8 cellular contexts compared by ENCODE assay signal in the genomic region with DNA sequence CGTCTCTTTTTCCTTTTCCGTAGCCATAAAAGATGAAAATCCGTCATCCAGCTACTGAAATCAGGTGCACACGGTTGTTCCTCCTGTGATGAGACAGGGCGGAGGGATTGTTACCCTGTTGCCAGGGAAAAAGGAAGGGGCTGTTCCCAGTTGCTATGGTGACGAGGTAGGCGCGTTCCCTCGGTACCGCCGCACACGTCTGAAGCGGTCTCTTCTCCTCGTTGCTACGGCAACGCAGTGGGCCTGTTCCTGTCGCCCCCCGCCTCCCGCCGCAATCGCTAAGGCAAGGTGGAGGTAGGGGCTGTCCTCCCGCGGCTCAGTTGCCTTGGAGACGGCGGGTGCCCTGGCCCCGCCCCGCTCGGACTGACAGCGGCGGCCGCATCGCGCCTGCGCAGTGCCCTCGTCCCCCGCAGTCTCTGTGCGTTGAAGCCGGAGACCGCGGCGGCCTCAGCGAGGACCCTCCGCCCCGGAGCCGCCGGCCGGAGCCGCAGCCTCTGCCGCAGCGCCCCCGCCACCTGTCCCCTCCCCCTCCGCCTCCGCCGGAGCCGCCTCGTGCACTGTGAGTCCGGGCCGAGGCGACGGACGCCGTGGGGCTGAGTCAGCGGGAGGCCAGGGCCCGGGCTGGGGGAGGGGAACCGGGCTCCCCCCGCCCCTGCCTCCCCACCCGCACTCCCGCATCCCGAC. TPM values are rescaled to one million over a fixed set of nuclear protein-coding genes. Genes with fewer than 3 reads are reported as not detected.
A peak's percentile ranks its signal among the peaks of the same experiment; 100 is the strongest.
DNase-seq lines count a peak whose midpoint lies in the region; ATAC-seq and TF ChIP-seq lines count a peak whose summit lies in the region.

A gene (plus strand): TSS at position 394 of the 684 bp plus-strand sequence. CDS start 51,582 bp downstream, outside the sequence.

- H3K4me1 ChIP-seq in H9 (ENCODE audit: insufficient read depth, low read length) (peaks cover 7% of the 10 kb centered on the region), neutrophil (ENCODE audit: control insufficient read depth in 1 of 2, insufficient read depth in 1 of 2, low read depth in 1 of 2, low read length in 1 of 2) (peaks cover 14 to 15% of the 10 kb centered on the region in 2 experiments)

- H3K14ac ChIP-seq in H9 (ENCODE audit: insufficient read depth, low read length): no peak within 1 kb of the TSS

- H4K8ac ChIP-seq in H9 (replicated peaks; ENCODE audit: insufficient read length, low read depth, low read length): no peak within 1 kb of the TSS

- WGBS in H9 (ENCODE audit: extremely low coverage, insufficient read length, low lambda C conversion rate): no CpG with 5 or more reads among the region's 69 CpGs

- no peak within 1 kb of the TSS for H4K5ac ChIP-seq in H9 (ENCODE audit: insufficient read length, low read depth, low read length)

- H2BK120ac ChIP-seq in H9 (ENCODE audit: low read depth, low read length, poor library complexity, severe bottlenecking): no peak within 1 kb of the TSS

- H3K4me3 ChIP-seq in neutrophil (ENCODE audit: low read depth in 1 of 2, low read length in 1 of 2): peak within 1 kb of the TSS; percentile 87 to 89

- no peaks in the 10 kb centered on the region for H3K79me1 ChIP-seq in H9 (ENCODE audit: insufficient read depth, low read depth, low read length, poor library complexity, severe bottlenecking)

- no peak within 1 kb of the TSS for H3T11ph ChIP-seq in H9 (ENCODE audit: low read length)

- H3K4ac ChIP-seq in H9 (ENCODE audit: low read depth, low read length): no peak within 1 kb of the TSS

- H3K27ac ChIP-seq in H9 (ENCODE audit: insufficient read length, low read depth, low read length) (no peak within 1 kb of the TSS), neutrophil (peak within 1 kb of the TSS; percentile 65)

- no peak within 1 kb of the TSS for H3K56ac ChIP-seq in H9 (ENCODE audit: insufficient read length, low read depth, low read length)

- peak; percentile 91 to 93 for ATAC-seq in activated naive CD4-positive, alpha-beta T cell treated with anti-CD3 and anti-CD28 coated beads, Interleukin-2, amount 50 U/mL, for 72 hours

- no peak within 1 kb of the TSS for H3K9ac ChIP-seq in H9 (ENCODE audit: extremely low read depth, insufficient read length, low read length)

- TF ChIP-seq CTCF in H9 (conservative IDR thresholded peaks at IDR 0.05) (no peak), neutrophil (IDR thresholded peaks at IDR 0.05) (peak; percentile 13), subcutaneous adipose tissue (IDR thresholded peaks at IDR 0.05; ENCODE audit: low read depth) (no peak)

- peak within 1 kb of the TSS; percentile 84 to 95 for H3K4me3 Mint-ChIP-seq in H9

- H3K79me2 ChIP-seq in H9 (ENCODE audit: insufficient read depth, low read length): no peaks in the 10 kb centered on the region

- no peak within 1 kb of the TSS for H2AK5ac ChIP-seq in H9 (ENCODE audit: insufficient read length, low read length)

- peaks cover 20 to 31% of the 10 kb centered on the region in 2 experiments for H3K4me1 Mint-ChIP-seq in H9

- H2BK20ac ChIP-seq in H9 (ENCODE audit: low read depth, low read length, poor library complexity, severe bottlenecking): no peak within 1 kb of the TSS

- H3K9me3 ChIP-seq in H9 (ENCODE audit: control insufficient read depth, low read depth, low read length) (no peaks in the 10 kb centered on the region), neutrophil (no peaks in the 10 kb centered on the region)

- H4K20me1 ChIP-seq in H9 (ENCODE audit: control insufficient read depth, insufficient read depth, insufficient read length): no peaks in the 10 kb centered on the region

- no peak within 1 kb of the TSS for H2BK15ac ChIP-seq in H9 (ENCODE audit: low read depth, low read length)

- peak; percentile 69 for DNase-seq in DMS153 (lab: John Stamatoyannopoulos, UW)
- DNase-seq in H9: peak; percentile 98
- DNase-seq in NCI-H1048 (lab: John Stamatoyannopoulos, UW): peak; percentile 62
- DNase-seq in SKM-1 (lab: John Stamatoyannopoulos, UW; ENCODE audit: unreplicated experiment): peak; percentile 44
- DNase-seq in activated naive CD4-positive, alpha-beta T cell treated with anti-CD3 and anti-CD28 coated beads, Interleukin-2, amount 50 U/mL, for 72 hours (ENCODE audit: low spot score in 2 of 2): peak; percentile 84 to 85
- peak; percentile 53 for DNase-seq in glomerular visceral epithelial cell (ENCODE audit: extremely low spot score)

- H3K36me3 ChIP-seq in neutrophil: no peaks in the 10 kb centered on the region

- H4K91ac ChIP-seq in H9 (ENCODE audit: insufficient read length, low read depth, low read length): no peak within 1 kb of the TSS

- no peak within 1 kb of the TSS for H2BK5ac ChIP-seq in H9 (ENCODE audit: insufficient read length, low read length)

- no peaks in the 10 kb centered on the region for H3K36me3 Mint-ChIP-seq in H9 (ENCODE audit: insufficient read depth in 1 of 3, low read depth in 3 of 3)
- no peaks in the 10 kb centered on the region for H3K36me3 Mint-ChIP-seq in activated naive CD4-positive, alpha-beta T cell treated with anti-CD3 and anti-CD28 coated beads, Interleukin-2, amount 50 U/mL, for 72 hours

- peaks cover 69% of the 10 kb centered on the region for H3K27me3 Mint-ChIP-seq in H9 (ENCODE audit: low read depth)

- peaks cover 6% of the 10 kb centered on the region for H3K23me2 ChIP-seq in H9 (ENCODE audit: insufficient read length, low read depth, low read length, poor library complexity, severe bottlenecking)

- no peak within 1 kb of the TSS for H3K23ac ChIP-seq in H9 (ENCODE audit: insufficient read length, low read depth, low read length)

- H3K9me3 Mint-ChIP-seq in H9: no peaks in the 10 kb centered on the region; a peak in 1 of 5 replicates
- no peaks in the 10 kb centered on the region for H3K9me3 Mint-ChIP-seq in activated naive CD4-positive, alpha-beta T cell treated with anti-CD3 and anti-CD28 coated beads, Interleukin-2, amount 50 U/mL, for 72 hours

- H3K27me3 ChIP-seq in H9 (ENCODE audit: insufficient read depth, low read length): peaks cover 10% of the 10 kb centered on the region; the same call in 1 of the 2 replicates
- H3K27me3 ChIP-seq in neutrophil: peaks cover 82% of the 10 kb centered on the region

- H2AFZ ChIP-seq in H9 (ENCODE audit: low read length): no peak within 1 kb of the TSS

- H3K18ac ChIP-seq in H9 (ENCODE audit: insufficient read length, low read depth, low read length): no peak within 1 kb of the TSS

- no peak within 1 kb of the TSS for H2BK12ac ChIP-seq in H9 (ENCODE audit: insufficient read length, low read depth, low read length)

- peak within 1 kb of the TSS in 1 of 3 experiments; percentile 82; a peak in 1 of 7 replicates for H3K27ac Mint-ChIP-seq in H9
- H3K27ac Mint-ChIP-seq in activated naive CD4-positive, alpha-beta T cell treated with anti-CD3 and anti-CD28 coated beads, Interleukin-2, amount 50 U/mL, for 72 hours: peak within 1 kb of the TSS; percentile 40 to 82

- peak within 1 kb of the TSS; percentile 94 for H3K4me2 ChIP-seq in H9 (ENCODE audit: insufficient read depth, insufficient read length, low read length)

RNA-seq across cellular contexts. Expression of the gene that starts here (rescaled TPM):
- total RNA-seq in H9 (2021) (1.9 and 2.0 TPM in 2 replicates), subcutaneous adipose tissue (10 to 100 TPM; 13.0 to 25.1 (median 17.2) TPM)
- total RNA-seq in activated naive CD4-positive, alpha-beta T cell treated with anti-CD3 and anti-CD28 coated beads, Interleukin-2, amount 50 U/mL, for 72 hours: 1 to 10 TPM; 4.0 to 4.2 TPM

Comparison
In these comparisons a context has a peak if more than half of its experiments do, and no peak if none do; other contexts are left out.
1. DNase-seq: peak in every context shown above with its lines; median percentile 98 in H9; 84 in activated naive CD4-positive, alpha-beta T cell treated with anti-CD3 and anti-CD28 coated beads, Interleukin-2, amount 50 U/mL, for 72 hours; 69 in DMS153; 62 in NCI-H1048; 53 in glomerular visceral epithelial cell; 44 in SKM-1.